ENCODE assay signal across 20 cellular contexts in genomic region chr5:62473209-62473608, GRCh38.
DNase-seq lines count a peak whose midpoint lies in the region; ATAC-seq and TF ChIP-seq lines count a peak whose summit lies in the region.
"Had no signal": no experiment of that assay in that cellular context is flagged by ENCODE, and none has a peak within 500 bp of the region (broad histone marks: within the 10 kb centered on the region; RNA-seq: fewer than 3 reads in every experiment).

No MANE protein-coding gene starts in this region.

- no peak overlapping the region for H3K4me2 ChIP-seq in Karpas-422 (ENCODE audit: low read depth, low read length, poor library complexity, severe bottlenecking)
- H3K4me2 ChIP-seq: PC-9 had no signal

- H3K27me3 ChIP-seq in Karpas-422 (ENCODE audit: low read length): no peaks in the 10 kb centered on the region
- H3K27me3 ChIP-seq: heart right ventricle, MG63, upper lobe of right lung had no signal

- no peaks in the 10 kb centered on the region for H3K4me1 Mint-ChIP-seq in activated T-helper 17 cell treated with anti-CD3 and anti-CD28 coated beads, Interleukin-2, amount 50 U/mL, for 72 hours
- H3K4me1 Mint-ChIP-seq: B cell had no signal

- H3K4me3 ChIP-seq in fibroblast of pulmonary artery (replicated peaks; ENCODE audit: low read depth, low read length): no peak overlapping the region
- H3K4me3 ChIP-seq in Karpas-422 (ENCODE audit: low read length): no peak overlapping the region
- H3K4me3 ChIP-seq: HAP-1, heart right ventricle, MG63, PC-9, upper lobe of right lung had no signal

- no peaks in the 10 kb centered on the region for H3K9me3 Mint-ChIP-seq in activated T-helper 17 cell treated with anti-CD3 and anti-CD28 coated beads, Interleukin-2, amount 50 U/mL, for 72 hours
- H3K9me3 Mint-ChIP-seq: activated naive CD4-positive, alpha-beta T cell treated with anti-CD3 and anti-CD28 coated beads, Interleukin-2, amount 10 ng/mL, durations not matched to agents 7 days and 5 days; activated T-cell treated with anti-CD3 and anti-CD28 coated beads, Interleukin-2, amount 50 U/mL, for 4 hours had no signal

- peaks cover 37% of the 10 kb centered on the region for H3K79me2 ChIP-seq in Karpas-422 (ENCODE audit: low read length)

- no peaks in the 10 kb centered on the region; the same call in 1 of the 2 replicates for H3K4me1 ChIP-seq in Karpas-422 (ENCODE audit: low read length)
- H3K4me1 ChIP-seq: upper lobe of right lung had no signal

- H3K27ac ChIP-seq in Karpas-422 (ENCODE audit: low read length): no peak overlapping the region
- H3K27ac ChIP-seq: heart right ventricle, PC-9, upper lobe of right lung, WERI-Rb-1 had no signal

- no peaks in the 10 kb centered on the region for H3K27me3 Mint-ChIP-seq in activated T-helper 17 cell treated with anti-CD3 and anti-CD28 coated beads, Interleukin-2, amount 50 U/mL, for 72 hours
- H3K27me3 Mint-ChIP-seq: activated naive CD4-positive, alpha-beta T cell treated with anti-CD3 and anti-CD28 coated beads, Interleukin-2, amount 10 ng/mL, durations not matched to agents 7 days and 5 days; B cell had no signal

- in situ Hi-C loops in ACHN (cut with HindIII; ENCODE audit: low pct_ligation_motif_present, low pct_unique_long_range_greater_than_20kb, low sequenced_read_pairs): no loop called here

- no peak for ATAC-seq in activated T-helper 17 cell treated with anti-CD3 and anti-CD28 coated beads, Interleukin-2, amount 50 U/mL, for 72 hours (replicated peaks)
- ATAC-seq in HG02642 (IDR thresholded peaks at IDR 0.05; ENCODE audit: poor library complexity, unreplicated experiment): no peak
- ATAC-seq: activated T-cell treated with anti-CD3 and anti-CD28 coated beads, Interleukin-2, amount 50 U/mL, for 4 hours; heart right ventricle; upper lobe of right lung had no signal

- peak overlapping the region; percentile 55 for H3K27ac Mint-ChIP-seq in activated T-helper 17 cell treated with anti-CD3 and anti-CD28 coated beads, Interleukin-2, amount 50 U/mL, for 72 hours
- H3K27ac Mint-ChIP-seq: activated naive CD4-positive, alpha-beta T cell treated with anti-CD3 and anti-CD28 coated beads, Interleukin-2, amount 10 ng/mL, durations not matched to agents 7 days and 5 days; B cell had no signal

- peaks cover 53% of the 10 kb centered on the region for H3K36me3 Mint-ChIP-seq in activated T-helper 17 cell treated with anti-CD3 and anti-CD28 coated beads, Interleukin-2, amount 50 U/mL, for 72 hours (ENCODE audit: low read depth)

- no peak overlapping the region for H3K4me3 Mint-ChIP-seq in activated T-helper 17 cell treated with anti-CD3 and anti-CD28 coated beads, Interleukin-2, amount 50 U/mL, for 72 hours
- H3K4me3 Mint-ChIP-seq: activated naive CD4-positive, alpha-beta T cell treated with anti-CD3 and anti-CD28 coated beads, Interleukin-2, amount 10 ng/mL, durations not matched to agents 7 days and 5 days; activated T-cell treated with anti-CD3 and anti-CD28 coated beads, Interleukin-2, amount 50 U/mL, for 4 hours; B cell had no signal

- H3K9ac ChIP-seq in Karpas-422 (ENCODE audit: low read length): no peak overlapping the region

- H2AFZ ChIP-seq in Karpas-422 (ENCODE audit: low read length): no peak overlapping the region
- H2AFZ ChIP-seq: PC-9 had no signal

- no peak for TF ChIP-seq CTCF in fibroblast of pulmonary artery (IDR thresholded peaks at IDR 0.05; ENCODE audit: low read length, missing control alignments)

- H3K9me2 ChIP-seq in Karpas-422 (replicated peaks; ENCODE audit: insufficient read depth, low read length): no peaks in the 10 kb centered on the region

- no peaks in the 10 kb centered on the region for H4K20me1 ChIP-seq in Karpas-422 (ENCODE audit: insufficient read depth, low read depth, low read length)

- peak; percentile 15 for DNase-seq in ACHN
- DNase-seq in ELR (ENCODE audit: low read depth): peak; percentile 55
- peak; percentile 13 for DNase-seq in fibroblast of pulmonary artery (ENCODE audit: low read depth)
- no peak for DNase-seq in Karpas-422
- DNase-seq in DMS114 treated with DMSO at 0.1 percent for 48 hours (lab: John Stamatoyannopoulos, UW; ENCODE audit: unreplicated experiment): no peak
- no peak for DNase-seq in NCI-H526 (lab: John Stamatoyannopoulos, UW)
- DNase-seq: activated naive CD4-positive, alpha-beta T cell treated with anti-CD3 and anti-CD28 coated beads, Interleukin-2, amount 10 ng/mL, durations not matched to agents 7 days and 5 days; activated T-cell treated with anti-CD3 and anti-CD28 coated beads, Interleukin-2, amount 50 U/mL, for 4 hours; COR-L47; DND-41; heart right ventricle; MG63; PC-9; stimulated activated CD4-positive, alpha-beta T cell treated with anti-CD3 and anti-CD28 coated beads, Interleukin-12 subunit alpha, Interleukin-12 subunit beta, amount 100 ng/mL, for 4 hours; upper lobe of right lung; WERI-Rb-1 had no signal

- peaks cover 30% of the 10 kb centered on the region for H3K36me3 ChIP-seq in Karpas-422 (ENCODE audit: insufficient read depth, low read length)

- H3K9me3 ChIP-seq in Karpas-422 (ENCODE audit: low read length): no peaks in the 10 kb centered on the region
- H3K9me3 ChIP-seq: HAP-1, heart right ventricle, MG63, upper lobe of right lung had no signal

Comparison
In these comparisons a context has a peak if more than half of its experiments do, and no peak if none do; other contexts are left out.
1. DNase-seq: peak in ACHN (single experiment), ELR (single experiment) and fibroblast of pulmonary artery (single experiment); none in Karpas-422 (single experiment), DMS114 treated with DMSO at 0.1 percent for 48 hours (single experiment) and NCI-H526 (0 of 2).